Comparison of ENCODE assay signal across 11 cellular contexts in genomic region chr2:66553370-66553769, GRCh38.
A peak's percentile ranks its signal among the peaks of the same experiment; 100 is the strongest.
DNase-seq lines count a peak whose midpoint lies in the region; ATAC-seq, FAIRE-seq and TF ChIP-seq lines count a peak whose summit lies in the region.
"Had no signal": no experiment of that assay in that cellular context is flagged by ENCODE, and none has a peak within 500 bp of the region (broad histone marks: within the 10 kb centered on the region; RNA-seq: fewer than 3 reads in every experiment).

No MANE protein-coding gene starts in this region.

- ATAC-seq in left lobe of liver (peak; percentile 60), HG03457 (IDR thresholded peaks at IDR 0.05; ENCODE audit: unreplicated experiment) (no peak), GM21723 (IDR thresholded peaks at IDR 0.05; ENCODE audit: unreplicated experiment) (no peak)
- ATAC-seq: activated naive CD8-positive, alpha-beta T cell treated with anti-CD3 and anti-CD28 coated beads, Interleukin-2, amount 50 U/mL, for 24 hours had no signal

- no peaks in the 10 kb centered on the region for H3K9me3 Mint-ChIP-seq in MCF 10A (ENCODE audit: unreplicated experiment)
- H3K9me3 Mint-ChIP-seq: activated naive CD8-positive, alpha-beta T cell treated with anti-CD3 and anti-CD28 coated beads, Interleukin-2, amount 50 U/mL, for 24 hours had no signal

- H2AFZ ChIP-seq in mammary epithelial cell (ENCODE audit: low read depth, low read length): no peak overlapping the region

- POLR2A ChIA-PET in MCF 10A (lab: Yijun Ruan, JAX): interaction anchor here (0.6 to 2.4 kb wide), 8 partner anchors 12 to 377 kb away, joined by 3 to 6 read pairs (median 3); no protein-coding TSS in a partner anchor

- BruUV-seq in MCF 10A (replicated peaks; lab: Mats Ljungman, UMichigan): no TSS peak
- BruUV-seq in mammary epithelial cell (replicated peaks; lab: Mats Ljungman, UMichigan): no TSS peak

- peak overlapping the region; percentile 28 for H3K27ac Mint-ChIP-seq in MCF 10A (ENCODE audit: low read depth, unreplicated experiment)
- H3K27ac Mint-ChIP-seq: activated naive CD8-positive, alpha-beta T cell treated with anti-CD3 and anti-CD28 coated beads, Interleukin-2, amount 50 U/mL, for 24 hours had no signal

- H3K36me3 ChIP-seq in mammary epithelial cell (ENCODE audit: insufficient read depth, low read length): no peaks in the 10 kb centered on the region
- peaks cover 95% of the 10 kb centered on the region for H3K36me3 ChIP-seq in SK-N-MC (ENCODE audit: insufficient read depth, low read length)

- H3K27ac ChIP-seq in mammary epithelial cell (ENCODE audit: insufficient read depth, low read depth, low read length): no peak overlapping the region
- peak overlapping the region; percentile 84 for H3K27ac ChIP-seq in SK-N-MC

- H3K4me3 Mint-ChIP-seq in MCF 10A (ENCODE audit: unreplicated experiment): no peak overlapping the region
- H3K4me3 Mint-ChIP-seq: activated naive CD8-positive, alpha-beta T cell treated with anti-CD3 and anti-CD28 coated beads, Interleukin-2, amount 50 U/mL, for 24 hours had no signal

- no peaks in the 10 kb centered on the region for H3K9me3 ChIP-seq in mammary epithelial cell (replicated peaks; ENCODE audit: insufficient read depth, low read length)
- no peaks in the 10 kb centered on the region for H3K9me3 ChIP-seq in SK-N-MC (ENCODE audit: low read depth, low read length)

- intact Hi-C loops in MCF 10A (cut with micrococcal nuclease): no loop called here
- intact Hi-C loops in mammary epithelial cell (cut with micrococcal nuclease): no loop called here

- H3K9ac ChIP-seq in mammary epithelial cell (ENCODE audit: insufficient read depth, low read length): no peak overlapping the region
- no peak overlapping the region for H3K9ac ChIP-seq in SK-N-MC (ENCODE audit: insufficient read length)

- dilution Hi-C loops in mammary epithelial cell (cut with HindIII; ENCODE audit: low sequenced_read_pairs): no loop called here

- WGBS in mammary epithelial cell (ENCODE audit: low coverage, missing lambda C conversion rate): 68% methylated on average over 4 of the region's 4 CpGs

- no peak overlapping the region for H3K4me2 ChIP-seq in mammary epithelial cell (ENCODE audit: insufficient read depth, low read depth, low read length)

- no peaks in the 10 kb centered on the region for H4K20me1 ChIP-seq in mammary epithelial cell (ENCODE audit: insufficient read depth, low read length)

- TF ChIP-seq POLR2A in GM12891 (IDR thresholded peaks at IDR 0.05; ENCODE audit: low read depth, low read length): no peak

- no peaks in the 10 kb centered on the region for H3K79me2 ChIP-seq in mammary epithelial cell (ENCODE audit: insufficient read depth, low read length)

- TF ChIP-seq CTCF in MCF 10A (IDR thresholded peaks at IDR 0.05; ENCODE audit: unreplicated experiment): no peak
- TF ChIP-seq CTCF in mammary epithelial cell (conservative IDR thresholded peaks at IDR 0.05 in 1 of 2, IDR thresholded peaks at IDR 0.05 in 1 of 2; ENCODE audit: extremely low read depth in 1 of 2, insufficient read depth in 1 of 2, low read depth in 1 of 2, low read length in 2 of 2): no peak

- FAIRE-seq in GM12891 (lab: Jason Lieb, UNC): no peak
- FAIRE-seq: urothelium cell line had no signal

- CTCF ChIA-PET in MCF 10A (lab: Yijun Ruan, JAX): interaction anchor here (0.6 to 1.2 kb wide), 2 partner anchors 17 to 22 kb away, joined by 4 to 5 read pairs; no protein-coding TSS in a partner anchor
- CTCF ChIA-PET in mammary epithelial cell (lab: Charles Lee; ENCODE audit: low non-redundant PET): no interaction called here

- H3K36me3 Mint-ChIP-seq in MCF 10A (ENCODE audit: insufficient read depth, unreplicated experiment): peaks cover 26% of the 10 kb centered on the region

- DNase-seq in MCF 10A (ENCODE audit: unreplicated experiment): peak; percentile 57
- DNase-seq in mammary epithelial cell: no peak
- DNase-seq in SK-N-MC (ENCODE audit: low read depth, low spot score): no peak
- DNase-seq in left lobe of liver (ENCODE audit: low spot score): no peak
- peak; percentile 64 for DNase-seq in ureter (ENCODE audit: low spot score)
- no peak for DNase-seq in GM12891 (ENCODE audit: insufficient read length, low spot score)
- DNase-seq: activated naive CD8-positive, alpha-beta T cell treated with anti-CD3 and anti-CD28 coated beads, Interleukin-2, amount 50 U/mL, for 24 hours; GF-D8 had no signal

- H3K27me3 ChIP-seq in mammary epithelial cell (ENCODE audit: insufficient read depth, low read length): no peaks in the 10 kb centered on the region

- H3K27me3 Mint-ChIP-seq in MCF 10A (ENCODE audit: insufficient read depth, unreplicated experiment): no peaks in the 10 kb centered on the region

- no peak overlapping the region for H3K4me3 ChIP-seq in mammary epithelial cell (replicated peaks in 1 of 3; ENCODE audit: insufficient read depth in 1 of 3, low read depth in 2 of 3, low read length in 3 of 3)
- H3K4me3 ChIP-seq in SK-N-MC: peak overlapping the region; percentile 37; the same call in 1 of the 2 replicates

- no peaks in the 10 kb centered on the region for H3K4me1 ChIP-seq in mammary epithelial cell (ENCODE audit: insufficient read depth, low read length)

- peaks cover 21% of the 10 kb centered on the region for H3K4me1 Mint-ChIP-seq in MCF 10A (ENCODE audit: insufficient read depth, unreplicated experiment)

- in situ Hi-C loops in mammary epithelial cell (cut with MboI; ENCODE audit: low sequenced_read_pairs in 2 of 2): no loop called here

TF ChIP-seq in GM12891, 5 proteins besides CTCF, POLR2A, EP300 and RAD21:
- TF ChIP-seq TAF1 (IDR thresholded peaks at IDR 0.05; ENCODE audit: low read depth, low read length) (no peak), PAX5 (IDR thresholded peaks at IDR 0.05; ENCODE audit: insufficient read depth, low read length, severe bottlenecking) (no peak), SPI1 (IDR thresholded peaks at IDR 0.05; ENCODE audit: low read depth, low read length) (no peak), POLR2AphosphoS5 (IDR thresholded peaks at IDR 0.05; ENCODE audit: low read depth, low read length) (no peak), POU2F2 (IDR thresholded peaks at IDR 0.05; ENCODE audit: low read depth, low read length) (no peak)

Comparison
In these comparisons a context has a peak if more than half of its experiments do, and no peak if none do; other contexts are left out.
1. DNase-seq: peak in MCF 10A (single experiment) and ureter (single experiment); none in mammary epithelial cell (single experiment), SK-N-MC (single experiment), left lobe of liver (single experiment) and GM12891 (single experiment).